In genomic region chr9:104992696-104993095, GRCh38 we compare ENCODE assay signal across 10 cellular contexts.
DNase-seq lines count a peak whose midpoint lies in the region; ATAC-seq, FAIRE-seq and TF ChIP-seq lines count a peak whose summit lies in the region.
"Had no signal": no experiment of that assay in that cellular context is flagged by ENCODE, and none has a peak within 500 bp of the region (broad histone marks: within the 10 kb centered on the region; RNA-seq: fewer than 3 reads in every experiment).

No MANE protein-coding gene starts in this region.

- 36 to 54% methylated on average over 5 of the region's 5 CpGs for WGBS in upper lobe of left lung, 2 donors

- no peaks in the 10 kb centered on the region for H3K9me3 Mint-ChIP-seq in activated naive CD4-positive, alpha-beta T cell treated with anti-CD3 and anti-CD28 coated beads, Interleukin-2, amount 50 U/mL, for 24 hours
- no peaks in the 10 kb centered on the region for H3K9me3 Mint-ChIP-seq in central memory CD8-positive, alpha-beta T cell
- H3K9me3 Mint-ChIP-seq: activated CD4-positive, alpha-beta T cell treated with anti-CD3 and anti-CD28 coated beads, Interleukin-2, amount 10 ng/mL, durations not matched to agents 7 days and 5 days had no signal

- H3K4me1 ChIP-seq in mucosa of rectum (ENCODE audit: control insufficient read depth in 2 of 2, insufficient read depth in 2 of 2, low read length in 2 of 2) (peaks cover 23 to 25% of the 10 kb centered on the region in 2 donors), upper lobe of left lung (peaks cover 29 to 39% (median 36%) of the 10 kb centered on the region in 4 donors)

- ATAC-seq in central memory CD8-positive, alpha-beta T cell (replicated peaks; ENCODE audit: extremely low read depth, poor library complexity, severe bottlenecking), result no peak
- peak in 1 of 2 donors; percentile 23 for ATAC-seq in upper lobe of left lung (ENCODE audit: low FRiP score in 2 of 2)

- TF ChIP-seq POLR2A in upper lobe of left lung (IDR thresholded peaks at IDR 0.05), result no peak

- H3K9me3 ChIP-seq in mucosa of rectum (ENCODE audit: control insufficient read depth in 2 of 2, low read length in 2 of 2) (no peaks in the 10 kb centered on the region), upper lobe of left lung (no peaks in the 10 kb centered on the region)
- H3K9me3 ChIP-seq: MG63 had no signal

- H3K27me3 Mint-ChIP-seq in activated naive CD4-positive, alpha-beta T cell treated with anti-CD3 and anti-CD28 coated beads, Interleukin-2, amount 50 U/mL, for 24 hours, result peaks cover 7% of the 10 kb centered on the region
- H3K27me3 Mint-ChIP-seq in central memory CD8-positive, alpha-beta T cell, result no peaks in the 10 kb centered on the region

- H3K36me3 ChIP-seq in mucosa of rectum (ENCODE audit: control insufficient read depth in 2 of 2, insufficient read depth in 2 of 2, low read length in 2 of 2) (no peaks in the 10 kb centered on the region), upper lobe of left lung (no peaks in the 10 kb centered on the region)
- H3K36me3 ChIP-seq: MG63 had no signal

- no peak for TF ChIP-seq CTCF in upper lobe of left lung (IDR thresholded peaks at IDR 0.05)

- no peak for FAIRE-seq in urothelium cell line (lab: Jason Lieb, UNC)

- peaks cover 38% of the 10 kb centered on the region for H3K4me1 Mint-ChIP-seq in activated naive CD4-positive, alpha-beta T cell treated with anti-CD3 and anti-CD28 coated beads, Interleukin-2, amount 50 U/mL, for 24 hours
- H3K4me1 Mint-ChIP-seq in central memory CD8-positive, alpha-beta T cell, result peaks cover 34% of the 10 kb centered on the region

- H3K27me3 ChIP-seq in mucosa of rectum (ENCODE audit: control insufficient read depth in 2 of 2, insufficient read depth in 2 of 2, low read length in 2 of 2), result no peaks in the 10 kb centered on the region
- no peaks in the 10 kb centered on the region for H3K27me3 ChIP-seq in upper lobe of left lung
- H3K27me3 ChIP-seq: MG63 had no signal

- DNase-seq in activated naive CD4-positive, alpha-beta T cell treated with anti-CD3 and anti-CD28 coated beads, Interleukin-2, amount 50 U/mL, for 16 hours, result no peak
- no peak for DNase-seq in central memory CD8-positive, alpha-beta T cell (ENCODE audit: low spot score in 2 of 2)
- DNase-seq in upper lobe of left lung, result no peak
- DNase-seq in NCI-H146 (lab: John Stamatoyannopoulos, UW), result no peak
- no peak for DNase-seq in urothelium cell line (ENCODE audit: low spot score)
- DNase-seq in stimulated activated CD4-positive, alpha-beta T cell treated with anti-CD3 and anti-CD28 coated beads, Interleukin-4, amount 100 ng/mL, for 24 hours, result no peak
- DNase-seq: activated CD4-positive, alpha-beta T cell treated with anti-CD3 and anti-CD28 coated beads, Interleukin-2, amount 10 ng/mL, durations not matched to agents 7 days and 5 days; MG63 had no signal

- TF ChIP-seq EP300 in upper lobe of left lung (IDR thresholded peaks at IDR 0.05), result peak in 3 of 4 donors; percentile 20 to 63 (median 55)

- no peaks in the 10 kb centered on the region for H3K36me3 Mint-ChIP-seq in activated naive CD4-positive, alpha-beta T cell treated with anti-CD3 and anti-CD28 coated beads, Interleukin-2, amount 50 U/mL, for 24 hours
- H3K36me3 Mint-ChIP-seq in central memory CD8-positive, alpha-beta T cell (ENCODE audit: insufficient read depth), result peaks cover 15% of the 10 kb centered on the region

- no peak overlapping the region for H3K27ac Mint-ChIP-seq in activated naive CD4-positive, alpha-beta T cell treated with anti-CD3 and anti-CD28 coated beads, Interleukin-2, amount 50 U/mL, for 24 hours
- peak overlapping the region; percentile 96 for H3K27ac Mint-ChIP-seq in central memory CD8-positive, alpha-beta T cell (ENCODE audit: low read depth)
- H3K27ac Mint-ChIP-seq: activated CD4-positive, alpha-beta T cell treated with anti-CD3 and anti-CD28 coated beads, Interleukin-2, amount 10 ng/mL, durations not matched to agents 7 days and 5 days had no signal

- H3K4me3 ChIP-seq in mucosa of rectum (ENCODE audit: low read length in 2 of 2) (no peak overlapping the region), upper lobe of left lung (no peak overlapping the region)

- no peak overlapping the region for H3K9ac ChIP-seq in mucosa of rectum (ENCODE audit: low read depth in 1 of 2, low read length in 2 of 2)

- H3K4me3 Mint-ChIP-seq in activated naive CD4-positive, alpha-beta T cell treated with anti-CD3 and anti-CD28 coated beads, Interleukin-2, amount 50 U/mL, for 24 hours, result peak overlapping the region; percentile 41
- no peak overlapping the region for H3K4me3 Mint-ChIP-seq in central memory CD8-positive, alpha-beta T cell

- peak overlapping the region; percentile 33 to 98 for H3K27ac ChIP-seq in mucosa of rectum (ENCODE audit: low read depth in 2 of 2, low read length in 2 of 2)
- peak overlapping the region; percentile 86 to 96 (median 92) for H3K27ac ChIP-seq in upper lobe of left lung
